Comparison of ENCODE assay signal across 1 cellular context in genomic region chr9:91164724-91165520, GRCh38.
A peak's percentile ranks its signal among the peaks of the same experiment; 100 is the strongest.
TF ChIP-seq lines count a peak whose summit lies in the region.

No MANE protein-coding gene starts in this region.

TF ChIP-seq in endothelial cell of umbilical vein, 7 proteins besides CTCF, POLR2A, EP300 and RAD21 (continued from another document):
- TF ChIP-seq GATA2 (IDR thresholded peaks at IDR 0.05; ENCODE audit: insufficient read depth, insufficient read length, low read depth, low read length): peak; percentile 80
- TF ChIP-seq POLR2AphosphoS5 (IDR thresholded peaks at IDR 0.05; ENCODE audit: insufficient read depth, low read depth, low read length): peak; percentile 68
- peak; percentile 92 for TF ChIP-seq FOS (IDR thresholded peaks at IDR 0.05; ENCODE audit: borderline replicate concordance, insufficient read depth, low read length)
TF ChIP-seq in endothelial cell of umbilical vein: peak in this region for 5.
